In genomic region chr18:9181275-9181674, GRCh38 we compare ENCODE assay signal across 11 cellular contexts.
"Had no signal": no experiment of that assay in that cellular context is flagged by ENCODE, and none has a peak within 500 bp of the region (broad histone marks: within the 10 kb centered on the region; RNA-seq: fewer than 3 reads in every experiment).

No MANE protein-coding gene starts in this region.

- H3K27ac Mint-ChIP-seq: mesothelial cell of epicardium; T-helper 2 cell treated with Interferon-gamma antibody and Interleukin-4, amounts not matched to agents 5 μg/mL and 100 μg/mL, for 36 hours had no signal

- ATAC-seq: right cardiac atrium had no signal

- H3K4me2 ChIP-seq: smooth muscle cell had no signal

- H3K4me3 ChIP-seq: smooth muscle cell had no signal

- DNase-seq: activated CD4-positive, alpha-beta T cell treated with anti-CD3 and anti-CD28 coated beads, Interleukin-2, amount 50 U/mL, for 4 hours; posterior cingulate gyrus; right cardiac atrium; substantia nigra; trophoblast cell had no signal

- H3K4me1 Mint-ChIP-seq: mesothelial cell of epicardium had no signal

- H3K27ac ChIP-seq: neutrophil had no signal

- H3K27me3 ChIP-seq: neutrophil had no signal

- H3K9me3 ChIP-seq: neutrophil had no signal

- H3K4me3 Mint-ChIP-seq: mesothelial cell of epicardium; T-helper 2 cell treated with Interferon-gamma antibody and Interleukin-4, amounts not matched to agents 5 μg/mL and 100 μg/mL, for 36 hours had no signal

- H3K9me3 Mint-ChIP-seq: T-helper 2 cell treated with Interferon-gamma antibody and Interleukin-4, amounts not matched to agents 5 μg/mL and 100 μg/mL, for 36 hours had no signal

- FAIRE-seq: astrocyte, colon had no signal
